In the genomic region with DNA sequence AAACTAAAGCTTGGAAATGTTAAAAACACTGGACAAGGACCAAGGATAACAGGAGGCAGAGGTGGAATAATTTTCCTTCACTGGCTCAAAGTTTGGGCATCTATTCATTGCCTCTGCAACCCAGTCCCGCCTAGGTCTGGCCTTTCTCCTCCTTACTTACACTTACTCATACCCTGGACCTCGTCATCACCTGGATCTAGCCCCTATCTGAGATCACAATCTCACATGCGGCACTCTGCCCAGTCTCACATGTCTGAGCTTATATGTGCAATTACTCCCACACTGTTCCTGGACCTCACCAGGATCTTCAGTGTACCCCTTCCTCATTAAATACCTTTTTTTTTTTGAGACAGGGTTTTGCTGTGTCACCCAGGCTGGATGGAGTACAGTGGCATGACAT, we compare ENCODE assay signal across 18 cellular contexts. TPM values are rescaled to one million over a fixed set of nuclear protein-coding genes. Genes with fewer than 3 reads are reported as not detected.
A peak's percentile ranks its signal among the peaks of the same experiment; 100 is the strongest.
DNase-seq lines count a peak whose midpoint lies in the region; ATAC-seq, FAIRE-seq and TF ChIP-seq lines count a peak whose summit lies in the region.
"Had no signal": no experiment of that assay in that cellular context is flagged by ENCODE, and none has a peak within 500 bp of the region (broad histone marks: within the 10 kb centered on the region; RNA-seq: fewer than 3 reads in every experiment).

No MANE protein-coding gene starts in this region.

- DNase-seq in Daoy (ENCODE audit: low read depth) = peak; percentile 9
- DNase-seq in MG63 = peak; percentile 2
- peak; percentile 23 for DNase-seq in bronchial epithelial cell (ENCODE audit: low read depth)
- DNase-seq in fibroblast of the aortic adventitia (ENCODE audit: low read depth) = peak; percentile 60
- no peak for DNase-seq in COLO668 (lab: John Stamatoyannopoulos, UW; ENCODE audit: unreplicated experiment)
- DNase-seq in AG08396 (ENCODE audit: low spot score) = no peak
- DNase-seq: BE2C; CD4-positive, alpha-beta T cell; DMS153; EL; MV-4-11; NCI-H187 treated with DMSO at 0.1 percent for 48 hours; NCI-H2227 treated with DMSO at 0.1 percent for 48 hours; NCI-H524 treated with DMSO at 0.1 percent for 48 hours had no signal

- H3K36me3 ChIP-seq in MG63 (peaks cover 68% of the 10 kb centered on the region), bronchial epithelial cell (ENCODE audit: control insufficient read depth, insufficient read depth, low read length) (peaks cover 15% of the 10 kb centered on the region)

- no peaks in the 10 kb centered on the region for H3K9me3 ChIP-seq in MG63
- H3K9me3 ChIP-seq: BE2C, HAP-1 had no signal

- H3K4me3 ChIP-seq in MG63 (no peak overlapping the region), bronchial epithelial cell (ENCODE audit: low read depth, low read length) (no peak overlapping the region), fibroblast of the aortic adventitia (ENCODE audit: low read depth, low read length) (no peak overlapping the region)
- H3K4me3 ChIP-seq: HAP-1 had no signal

- TF ChIP-seq CTCF in bronchial epithelial cell (IDR thresholded peaks at IDR 0.05; ENCODE audit: insufficient read depth, low read length, severe bottlenecking) (no peak), fibroblast of the aortic adventitia (IDR thresholded peaks at IDR 0.05; ENCODE audit: insufficient read depth, low read length) (no peak)

- H3K27me3 ChIP-seq in MG63 = no peaks in the 10 kb centered on the region
- no peaks in the 10 kb centered on the region for H3K27me3 ChIP-seq in bronchial epithelial cell (ENCODE audit: control insufficient read depth, insufficient read depth, low read length)
- H3K27me3 ChIP-seq: BE2C had no signal

- no peak for FAIRE-seq in bronchial epithelial cell (lab: Jason Lieb, UNC)
- FAIRE-seq: GM12891 had no signal

- ATAC-seq in HG03108 (IDR thresholded peaks at IDR 0.05; ENCODE audit: unreplicated experiment) (no peak), GM18907 (IDR thresholded peaks at IDR 0.05; ENCODE audit: unreplicated experiment) (no peak)

RNA-seq across cellular contexts. Expression of gene NVL, which starts 37.6 kb away (rescaled TPM):
- total RNA-seq in Daoy (2014; rRNA removed; shearing (Covaris generic)) = 26.5 and 31.8 TPM in 2 replicates
- total RNA-seq in MG63 (2014; rRNA removed; shearing (Covaris generic); ENCODE audit: low replicate concordance) = 19.4 and 25.8 TPM in 2 replicates
- total RNA-seq in bronchial epithelial cell (15.5 and 23.7 TPM in 2 replicates), fibroblast of the aortic adventitia (ENCODE audit: low replicate concordance) (27.6 and 27.7 TPM in 2 replicates)

Comparison
In these comparisons a context has a peak if more than half of its experiments do, and no peak if none do; other contexts are left out.
1. DNase-seq: peak in Daoy (single experiment), MG63 (single experiment), bronchial epithelial cell (single experiment) and fibroblast of the aortic adventitia (single experiment); none in COLO668 (single experiment) and AG08396 (single experiment).